ENCODE assay signal across 8 cellular contexts in the genomic region with DNA sequence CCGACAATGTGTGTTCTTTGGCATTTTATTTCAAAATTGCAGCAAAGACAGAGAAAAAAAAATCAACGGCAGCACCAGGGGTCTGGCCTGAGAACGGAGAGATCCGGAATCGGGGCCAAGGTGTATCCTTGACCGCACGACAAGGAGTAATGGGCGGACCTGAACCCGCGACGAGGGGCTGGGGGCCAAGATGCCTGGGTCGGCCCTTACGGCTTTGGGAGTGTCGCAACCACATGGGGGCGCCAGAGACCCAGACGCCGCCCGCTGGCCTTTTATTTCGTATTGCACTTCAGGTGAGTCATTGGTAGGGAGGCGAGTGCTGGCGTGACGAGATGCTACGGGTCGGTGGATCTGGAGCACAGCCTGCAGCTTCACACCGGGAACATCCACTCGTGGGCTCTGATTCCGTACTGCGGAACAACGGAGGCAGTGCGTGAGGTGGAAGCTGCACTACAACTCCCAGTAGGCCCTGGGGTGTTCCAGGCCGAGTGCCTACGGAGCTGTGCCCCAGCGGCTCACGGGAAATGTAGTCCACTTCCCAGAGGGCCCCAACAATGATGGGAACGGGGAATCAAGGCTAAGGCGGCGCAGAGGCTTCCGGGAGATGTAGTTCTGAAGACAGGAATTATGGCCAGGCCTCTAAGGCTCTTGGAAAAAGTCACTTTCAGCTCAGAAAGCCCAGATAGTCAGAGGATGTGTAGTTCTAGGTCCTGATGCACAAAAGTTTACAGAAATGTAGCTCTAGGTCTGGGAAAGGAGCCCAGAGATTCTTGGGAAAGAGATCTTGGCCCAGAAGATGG. TPM values are rescaled to one million over a fixed set of nuclear protein-coding genes. Genes with fewer than 3 reads are reported as not detected.
DNase-seq lines count a peak whose midpoint lies in the region; ATAC-seq, FAIRE-seq and TF ChIP-seq lines count a peak whose summit lies in the region.

No MANE protein-coding gene starts in this region.

- peak overlapping the region; percentile 96 for H3K4me2 ChIP-seq in keratinocyte (ENCODE audit: control insufficient read depth, extremely low read depth, insufficient read depth, low read depth, low read length)

- dilution Hi-C loops in keratinocyte (cut with MboI; ENCODE audit: extremely low pct_ligation_motif_present, low sequenced_read_pairs), result loop anchor here (5.0 kb wide), 1 partner anchor 57 kb away; no protein-coding TSS in a partner anchor

- H3K9ac ChIP-seq in keratinocyte (ENCODE audit: control insufficient read depth, extremely low read depth, insufficient read depth, low read length), result peak overlapping the region; percentile 78

- H3K27me3 ChIP-seq in ACC112 (ENCODE audit: insufficient read depth, low read length), result no peaks in the 10 kb centered on the region
- no peaks in the 10 kb centered on the region for H3K27me3 ChIP-seq in keratinocyte (ENCODE audit: control insufficient read depth, extremely low read depth, insufficient read depth, low read length)

- no peaks in the 10 kb centered on the region for H3K9me1 ChIP-seq in keratinocyte (ENCODE audit: control insufficient read depth, extremely low read depth, insufficient read depth, low read length)

- no peaks in the 10 kb centered on the region for H3K36me3 ChIP-seq in ACC112 (ENCODE audit: insufficient read depth, low read length)
- H3K36me3 ChIP-seq in keratinocyte (ENCODE audit: control insufficient read depth in 2 of 2, extremely low read depth in 1 of 2, insufficient read depth in 2 of 2, low read length in 2 of 2), result no peaks in the 10 kb centered on the region

- H3K4me3 ChIP-seq in ACC112 (ENCODE audit: low read depth, low read length) (peak overlapping the region; percentile 62), keratinocyte (ENCODE audit: control insufficient read depth in 2 of 3, extremely low read depth in 1 of 3, insufficient read depth in 2 of 3, low read depth in 1 of 3, low read length in 3 of 3) (peak overlapping the region; percentile 24 to 65 (median 54))

- DNase-seq in NCI-H345 treated with DMSO at 0.1 percent for 48 hours (lab: John Stamatoyannopoulos, UW; ENCODE audit: unreplicated experiment) (peak; percentile 68), cerebellar cortex (ENCODE audit: low spot score) (peak; percentile 98), keratinocyte (ENCODE audit: low read depth, low spot score) (peak; percentile 56)
- DNase-seq in stimulated activated CD4-positive, alpha-beta T cell treated with anti-CD3 and anti-CD28 coated beads, Interleukin-12 subunit alpha, Interleukin-12 subunit beta, amount 100 ng/mL, for 4 hours, result peak; percentile 79

- H3K79me2 ChIP-seq in ACC112 (ENCODE audit: control insufficient read depth, insufficient read depth, low read length, unreplicated experiment) (no peaks in the 10 kb centered on the region), keratinocyte (ENCODE audit: control insufficient read depth, insufficient read depth, low read length) (no peaks in the 10 kb centered on the region)

- TF ChIP-seq CTCF in keratinocyte (optimal IDR thresholded peaks at IDR 0.05 in 1 of 3, IDR thresholded peaks at IDR 0.05 in 1 of 3, conservative IDR thresholded peaks at IDR 0.05 in 1 of 3; ENCODE audit: extremely low read depth in 1 of 3, insufficient read depth in 2 of 3, low read length in 3 of 3), result peak; percentile 78 to 98 (median 94)

- H2AFZ ChIP-seq in ACC112 (ENCODE audit: low read length, unreplicated experiment) (peak overlapping the region; percentile 29), keratinocyte (ENCODE audit: control insufficient read depth, low read length) (peak overlapping the region; percentile 95)

- H3K27ac ChIP-seq in ACC112 (ENCODE audit: low read depth, low read length) (peak overlapping the region; percentile 36; the same call in 1 of the 2 replicates), keratinocyte (ENCODE audit: control insufficient read depth, insufficient read depth, low read length) (peak overlapping the region; percentile 76)

- peaks cover 9% of the 10 kb centered on the region for H3K4me1 ChIP-seq in ACC112 (ENCODE audit: control insufficient read depth, insufficient read depth, low read length, unreplicated experiment)
- H3K4me1 ChIP-seq in keratinocyte (ENCODE audit: control insufficient read depth, extremely low read depth, insufficient read depth, low read length), result peaks cover 15% of the 10 kb centered on the region

- FAIRE-seq in keratinocyte (lab: Jason Lieb, UNC), result peak; percentile 96

- ATAC-seq in GM18870 (IDR thresholded peaks at IDR 0.05; ENCODE audit: unreplicated experiment), result peak; percentile 63
- ATAC-seq in HG03159 (IDR thresholded peaks at IDR 0.05; ENCODE audit: unreplicated experiment), result peak; percentile 84
- peak; percentile 99 for ATAC-seq in activated CD4-positive, CD25-positive, alpha-beta regulatory T cell treated with anti-CD3 and anti-CD28 coated beads, Interleukin-2, amount 50 U/mL, for 24 hours

- no peaks in the 10 kb centered on the region for H3K9me3 ChIP-seq in keratinocyte (ENCODE audit: control insufficient read depth, low read depth, low read length)

- no peaks in the 10 kb centered on the region for H4K20me1 ChIP-seq in keratinocyte (ENCODE audit: control insufficient read depth, extremely low read depth, insufficient read depth, low read length)

RNA-seq across cellular contexts. Expression of gene BCAT2, which starts 15.6 kb away (rescaled TPM):
- polyA plus RNA-seq in keratinocyte, result 19.0 to 27.3 TPM (median 20.4 TPM) in 3 replicates
- 4.2 TPM for polyA plus RNA-seq in keratinocyte (2011; ENCODE audit: low read depth)
- polyA plus RNA-seq in keratinocyte (2011; cell fraction: cytosol; rRNA removed), result 14.8 and 29.0 TPM in 2 replicates
- 25.5 and 32.5 TPM in 2 replicates for polyA plus RNA-seq in keratinocyte (2011; cell fraction: nucleus; rRNA removed)
- polyA plus RNA-seq in keratinocyte (2012; ENCODE audit: low replicate concordance), result 15.8 and 34.4 TPM in 2 replicates
- polyA minus RNA-seq in keratinocyte, result 17.1 to 44.5 TPM (median 20.2 TPM) in 3 replicates
- 27.6 TPM for polyA minus RNA-seq in keratinocyte (2011; cell fraction: cytosol; rRNA and poly(A)+ RNA removed)
- 11.3 and 11.9 TPM in 2 replicates for polyA minus RNA-seq in keratinocyte (2011; cell fraction: nucleus; rRNA and poly(A)+ RNA removed)

RNA-seq across cellular contexts. Expression of gene FGF21, which starts 39.9 kb away (rescaled TPM):
- not detected in 3 replicates for polyA plus RNA-seq in keratinocyte
- not detected for polyA plus RNA-seq in keratinocyte (2011; ENCODE audit: low read depth)
- polyA plus RNA-seq in keratinocyte (2011; cell fraction: cytosol; rRNA removed), result not detected in 2 replicates
- polyA plus RNA-seq in keratinocyte (2011; cell fraction: nucleus; rRNA removed), result not detected in 2 replicates
- not detected in 2 replicates for polyA plus RNA-seq in keratinocyte (2012; ENCODE audit: low replicate concordance)
- not detected in 3 replicates for polyA minus RNA-seq in keratinocyte
- polyA minus RNA-seq in keratinocyte (2011; cell fraction: cytosol; rRNA and poly(A)+ RNA removed), result not detected
- not detected in 2 replicates for polyA minus RNA-seq in keratinocyte (2011; cell fraction: nucleus; rRNA and poly(A)+ RNA removed)

RNA-seq across cellular contexts. Expression of gene HSD17B14, which starts 41.0 kb away (rescaled TPM):
- 0.92 to 1.2 TPM (median 1.0 TPM) in 3 replicates for polyA plus RNA-seq in keratinocyte
- polyA plus RNA-seq in keratinocyte (2011; ENCODE audit: low read depth), result 0.75 TPM
- polyA plus RNA-seq in keratinocyte (2011; cell fraction: cytosol; rRNA removed), result 0.52 and 1.5 TPM in 2 replicates
- 1.6 and 3.9 TPM in 2 replicates for polyA plus RNA-seq in keratinocyte (2011; cell fraction: nucleus; rRNA removed)
- polyA plus RNA-seq in keratinocyte (2012; ENCODE audit: low replicate concordance), result 1.7 TPM in 2 replicates
- polyA minus RNA-seq in keratinocyte, result 0.86 to 2.1 TPM in 2 of 3 replicates, not detected in the other
- not detected for polyA minus RNA-seq in keratinocyte (2011; cell fraction: cytosol; rRNA and poly(A)+ RNA removed)
- 0.54 and 1.1 TPM in 2 replicates for polyA minus RNA-seq in keratinocyte (2011; cell fraction: nucleus; rRNA and poly(A)+ RNA removed)

RNA-seq across cellular contexts. Expression of gene FUT1, which starts 42.8 kb away (rescaled TPM):
- 3.2 to 5.3 TPM (median 3.7 TPM) in 3 replicates for polyA plus RNA-seq in keratinocyte
- 0.51 TPM for polyA plus RNA-seq in keratinocyte (2011; ENCODE audit: low read depth)
- 2.0 and 2.6 TPM in 2 replicates for polyA plus RNA-seq in keratinocyte (2011; cell fraction: cytosol; rRNA removed)
- polyA plus RNA-seq in keratinocyte (2011; cell fraction: nucleus; rRNA removed), result 7.1 and 7.4 TPM in 2 replicates
- 2.1 and 3.3 TPM in 2 replicates for polyA plus RNA-seq in keratinocyte (2012; ENCODE audit: low replicate concordance)
- polyA minus RNA-seq in keratinocyte, result 3.1 to 6.1 TPM (median 4.9 TPM) in 3 replicates
- 4.2 TPM for polyA minus RNA-seq in keratinocyte (2011; cell fraction: cytosol; rRNA and poly(A)+ RNA removed)
- 6.8 and 7.3 TPM in 2 replicates for polyA minus RNA-seq in keratinocyte (2011; cell fraction: nucleus; rRNA and poly(A)+ RNA removed)

RNA-seq across cellular contexts. Expression of gene IZUMO1, which starts 48.5 kb away (rescaled TPM):
- polyA plus RNA-seq in keratinocyte, result 0.28 to 0.75 TPM (median 0.63 TPM) in 3 replicates
- not detected for polyA plus RNA-seq in keratinocyte (2011; ENCODE audit: low read depth)
- polyA plus RNA-seq in keratinocyte (2011; cell fraction: cytosol; rRNA removed), result 0.07 TPM in 1 of 2 replicates, not detected in the other
- polyA plus RNA-seq in keratinocyte (2011; cell fraction: nucleus; rRNA removed), result 5.4 and 5.8 TPM in 2 replicates
- 0.44 and 0.63 TPM in 2 replicates for polyA plus RNA-seq in keratinocyte (2012; ENCODE audit: low replicate concordance)
- polyA minus RNA-seq in keratinocyte, result 0.13 to 0.42 TPM (median 0.26 TPM) in 3 replicates
- not detected for polyA minus RNA-seq in keratinocyte (2011; cell fraction: cytosol; rRNA and poly(A)+ RNA removed)
- 1.7 and 1.9 TPM in 2 replicates for polyA minus RNA-seq in keratinocyte (2011; cell fraction: nucleus; rRNA and poly(A)+ RNA removed)

Comparison
In these comparisons a context has a peak if more than half of its experiments do, and no peak if none do; other contexts are left out.
1. Peak in every context shown above with its lines: DNase-seq, ATAC-seq, H3K4me3 ChIP-seq and H3K27ac ChIP-seq.